Comparison of ENCODE assay signal across 30 cellular contexts in the genomic region with DNA sequence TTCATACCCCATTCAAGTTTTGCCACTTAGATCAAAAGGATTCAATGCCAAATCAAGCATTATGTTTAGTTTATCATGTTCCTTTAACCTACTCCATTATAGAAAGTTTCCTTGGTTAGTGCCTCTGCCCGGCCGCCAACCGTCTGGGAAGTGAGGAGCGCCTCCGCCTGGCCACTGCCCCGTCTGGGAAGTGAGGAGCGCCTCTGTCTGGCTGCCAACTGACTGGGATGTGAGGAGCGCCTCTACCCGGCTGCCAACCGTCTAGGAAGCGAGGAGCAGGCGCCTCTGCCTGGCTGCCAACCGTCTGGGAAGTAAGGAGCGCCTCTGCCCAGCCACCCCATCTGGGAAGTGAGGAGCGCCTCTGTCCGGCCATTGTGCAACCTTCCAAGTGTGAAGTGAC. TPM values are rescaled to one million over a fixed set of nuclear protein-coding genes. Genes with fewer than 3 reads are reported as not detected.
"Had no signal": no experiment of that assay in that cellular context is flagged by ENCODE, and none has a peak within 500 bp of the region (broad histone marks: within the 10 kb centered on the region; RNA-seq: fewer than 3 reads in every experiment).

No MANE protein-coding gene starts in this region.

- H3K4me1 Mint-ChIP-seq: activated naive CD4-positive, alpha-beta T cell treated with anti-CD3 and anti-CD28 coated beads, Interleukin-2, amount 10 ng/mL, durations not matched to agents 7 days and 5 days; activated naive CD8-positive, alpha-beta T cell treated with anti-CD3 and anti-CD28 coated beads, Interleukin-2, amount 10 ng/mL, durations not matched to agents 7 days and 5 days; naive thymus-derived CD8-positive, alpha-beta T cell had no signal

- H3K9me3 Mint-ChIP-seq: activated naive CD4-positive, alpha-beta T cell treated with anti-CD3 and anti-CD28 coated beads, Interleukin-2, amount 10 ng/mL, durations not matched to agents 7 days and 5 days; activated naive CD8-positive, alpha-beta T cell treated with anti-CD3 and anti-CD28 coated beads, Interleukin-2, amount 10 ng/mL, durations not matched to agents 7 days and 5 days had no signal

- H3K4me3 ChIP-seq: ascending aorta, cardiac muscle cell, coronary artery, dorsolateral prefrontal cortex, gastroesophageal sphincter, hepatocyte, neural progenitor cell, right atrium auricular region, tibial nerve, uterus had no signal

- H3K4me3 Mint-ChIP-seq: activated naive CD4-positive, alpha-beta T cell treated with anti-CD3 and anti-CD28 coated beads, Interleukin-2, amount 10 ng/mL, durations not matched to agents 7 days and 5 days; activated naive CD8-positive, alpha-beta T cell treated with anti-CD3 and anti-CD28 coated beads, Interleukin-2, amount 10 ng/mL, durations not matched to agents 7 days and 5 days; brain; naive thymus-derived CD8-positive, alpha-beta T cell; neural progenitor cell had no signal

- H3K9me3 ChIP-seq: ascending aorta, gastroesophageal sphincter, right atrium auricular region, tibial nerve, uterus had no signal

- H3K4me2 ChIP-seq: hepatocyte, neural progenitor cell had no signal

- ATAC-seq: activated CD4-positive, CD25-positive, alpha-beta regulatory T cell treated with anti-CD3 and anti-CD28 coated beads, Interleukin-2, amount 50 U/mL, for 24 hours; gastroesophageal sphincter; left colon; naive thymus-derived CD8-positive, alpha-beta T cell had no signal

- H2AFZ ChIP-seq: hepatocyte, neural progenitor cell, parathyroid adenoma had no signal

- H3K4me1 ChIP-seq: ascending aorta, parathyroid adenoma, right atrium auricular region, uterus had no signal

- FAIRE-seq: kidney had no signal

- H3K27me3 ChIP-seq: ascending aorta, cardiac muscle cell, hepatocyte, neural progenitor cell, right atrium auricular region, tibial nerve, uterus had no signal

- H3K36me3 Mint-ChIP-seq: activated naive CD4-positive, alpha-beta T cell treated with anti-CD3 and anti-CD28 coated beads, Interleukin-2, amount 10 ng/mL, durations not matched to agents 7 days and 5 days; activated naive CD8-positive, alpha-beta T cell treated with anti-CD3 and anti-CD28 coated beads, Interleukin-2, amount 10 ng/mL, durations not matched to agents 7 days and 5 days; brain; naive thymus-derived CD8-positive, alpha-beta T cell; neural progenitor cell had no signal

- H3K36me3 ChIP-seq: ascending aorta, cardiac muscle cell, gastroesophageal sphincter, neural progenitor cell, right atrium auricular region, tibial nerve, uterus had no signal

- H3K9ac ChIP-seq: neural progenitor cell, parathyroid adenoma had no signal

- H3K27ac Mint-ChIP-seq: activated naive CD4-positive, alpha-beta T cell treated with anti-CD3 and anti-CD28 coated beads, Interleukin-2, amount 10 ng/mL, durations not matched to agents 7 days and 5 days; activated naive CD8-positive, alpha-beta T cell treated with anti-CD3 and anti-CD28 coated beads, Interleukin-2, amount 10 ng/mL, durations not matched to agents 7 days and 5 days; brain; naive thymus-derived CD8-positive, alpha-beta T cell; neural progenitor cell had no signal

- DNase-seq: activated CD4-positive, alpha-beta T cell treated with anti-CD3 and anti-CD28 coated beads for 48 hours; activated CD4-positive, alpha-beta T cell treated with anti-CD3 and anti-CD28 coated beads, Interleukin-2, amount 50 U/mL, for 48 hours; activated CD8-positive, alpha-beta memory T cell treated with anti-CD3 and anti-CD28 coated beads for 24 hours; activated gamma-delta T cell; activated naive CD4-positive, alpha-beta T cell treated with anti-CD3 and anti-CD28 coated beads, Interleukin-2, amount 10 ng/mL, durations not matched to agents 7 days and 5 days; activated naive CD8-positive, alpha-beta T cell treated with anti-CD3 and anti-CD28 coated beads, Interleukin-2, amount 10 ng/mL, durations not matched to agents 7 days and 5 days; cerebellar nuclear complex; dorsolateral prefrontal cortex; effector memory CD4-positive, alpha-beta T cell; erythroblast; kidney; left colon; midbrain; naive thymus-derived CD8-positive, alpha-beta T cell; occipital lobe; stimulated activated CD4-positive, alpha-beta T cell treated with anti-CD3 and anti-CD28 coated beads, Interleukin-15, amount 100 ng/mL, for 24 hours; stimulated activated CD4-positive, alpha-beta T cell treated with anti-CD3 and anti-CD28 coated beads, Interleukin-2, amount 100 ng/mL, for 24 hours; stimulated activated naive CD4-positive, alpha-beta T cell; uterus had no signal

- H3K27ac ChIP-seq: ascending aorta, cardiac muscle cell, coronary artery, dorsolateral prefrontal cortex, gastroesophageal sphincter, hepatocyte, neural progenitor cell, parathyroid adenoma, right atrium auricular region, tibial nerve, uterus had no signal

- H3K79me2 ChIP-seq: hepatocyte, parathyroid adenoma had no signal

RNA-seq across cellular contexts. Expression of a gene that starts 36.3 kb away (rescaled TPM):
- total RNA-seq: activated naive CD8-positive, alpha-beta T cell treated with anti-CD3 and anti-CD28 coated beads, Interleukin-2, amount 10 ng/mL, durations not matched to agents 7 days and 5 days; naive thymus-derived CD8-positive, alpha-beta T cell had no signal
- polyA plus RNA-seq: naive thymus-derived CD8-positive, alpha-beta T cell had no signal
